In the genomic region with DNA sequence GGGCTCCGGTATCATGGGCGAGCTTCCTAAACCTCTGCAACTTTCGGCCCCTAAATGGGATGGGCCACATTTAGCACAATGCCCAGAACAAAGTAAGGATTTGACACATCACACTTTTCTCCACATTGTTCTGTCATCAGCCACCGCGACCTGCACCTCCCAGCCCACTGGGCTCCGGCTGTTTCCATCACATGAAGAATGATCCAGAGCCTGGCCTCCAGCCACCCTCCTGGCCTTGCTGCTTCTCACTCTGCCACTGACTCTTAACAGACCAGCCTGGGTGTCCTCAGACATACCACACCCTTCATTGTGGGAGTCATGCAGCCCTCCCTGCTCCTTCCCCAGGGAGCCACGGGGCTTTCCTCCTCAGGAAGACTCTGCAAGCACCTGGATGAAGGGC, we compare ENCODE assay signal across 26 cellular contexts.
"Had no signal": no experiment of that assay in that cellular context is flagged by ENCODE, and none has a peak within 500 bp of the region (broad histone marks: within the 10 kb centered on the region; RNA-seq: fewer than 3 reads in every experiment).

No MANE protein-coding gene starts in this region.

- H3K4me3 ChIP-seq: coronary artery, dorsolateral prefrontal cortex, gastroesophageal sphincter, heart right ventricle had no signal

- H3K4me1 ChIP-seq: heart right ventricle had no signal

- H3K27ac ChIP-seq: brain microvascular endothelial cell, coronary artery, dorsolateral prefrontal cortex, gastroesophageal sphincter, heart right ventricle had no signal

- ATAC-seq: activated naive CD4-positive, alpha-beta T cell treated with anti-CD3 and anti-CD28 coated beads, Interleukin-2, amount 50 U/mL, for 72 hours; activated T-cell treated with anti-CD3 and anti-CD28 coated beads, Interleukin-2, amount 50 U/mL, for 72 hours; esophagus mucosa; gastroesophageal sphincter; heart right ventricle; WTC11 had no signal

- H3K9me3 ChIP-seq: gastroesophageal sphincter, heart right ventricle had no signal

- DNase-seq: activated CD4-positive, alpha-beta memory T cell treated with anti-CD3 and anti-CD28 coated beads, Interleukin-2, amount 10 ng/mL, durations not matched to agents 7 days and 5 days; activated CD4-positive, alpha-beta T cell treated with anti-CD3 and anti-CD28 coated beads for 1 hour; activated CD4-positive, alpha-beta T cell treated with anti-CD3 and anti-CD28 coated beads for 4 hours; activated CD4-positive, alpha-beta T cell treated with anti-CD3 and anti-CD28 coated beads, Interleukin-2, amount 10 ng/mL, durations not matched to agents 7 days and 5 days; activated CD4-positive, alpha-beta T cell treated with anti-CD3 and anti-CD28 coated beads, Interleukin-2, amount 50 U/mL, for 4 hours; activated CD8-positive, alpha-beta memory T cell treated with anti-CD3 and anti-CD28 coated beads, Interleukin-2, amount 50 U/mL, for 48 hours; activated gamma-delta T cell; activated naive CD4-positive, alpha-beta T cell; activated naive CD4-positive, alpha-beta T cell treated with anti-CD3 and anti-CD28 coated beads, Interleukin-2, amount 10 ng/mL, durations not matched to agents 7 days and 5 days; activated naive CD8-positive, alpha-beta T cell treated with anti-CD3 and anti-CD28 coated beads, Interleukin-2, amount 10 ng/mL, durations not matched to agents 7 days and 5 days; activated T-cell treated with anti-CD3 and anti-CD28 coated beads for 4 hours; activated T-cell treated with anti-CD3 and anti-CD28 coated beads, Interleukin-2, amount 50 U/mL, for 24 hours; activated T-cell treated with anti-CD3 and anti-CD28 coated beads, Interleukin-2, amount 50 U/mL, for 72 hours; anterior cingulate cortex; brain microvascular endothelial cell; dorsolateral prefrontal cortex; effector memory CD4-positive, alpha-beta T cell; endodermal cell; foreskin melanocyte; heart right ventricle; T-helper 2 cell had no signal

- H3K27me3 ChIP-seq: dorsolateral prefrontal cortex, gastroesophageal sphincter had no signal

- H3K36me3 ChIP-seq: brain microvascular endothelial cell, gastroesophageal sphincter, heart right ventricle had no signal
